12 cellular contexts compared by ENCODE assay signal in genomic region chr7:151725844-151726770, GRCh38.
DNase-seq lines count a peak whose midpoint lies in the region; ATAC-seq and TF ChIP-seq lines count a peak whose summit lies in the region.
"Had no signal": no experiment of that assay in that cellular context is flagged by ENCODE, and none has a peak within 500 bp of the region (broad histone marks: within the 10 kb centered on the region; RNA-seq: fewer than 3 reads in every experiment).

No MANE protein-coding gene starts in this region.

- H3K27me3 Mint-ChIP-seq in neural crest cell (ENCODE audit: low read depth): no peaks in the 10 kb centered on the region

- H3K4me3 ChIP-seq in MG63: no peak overlapping the region

- H3K36me3 ChIP-seq in MG63: no peaks in the 10 kb centered on the region
- H3K36me3 ChIP-seq: neutrophil had no signal

- DNase-seq in DMS79 (lab: John Stamatoyannopoulos, UW) (peak; percentile 35), NCI-H2107 treated with DMSO at 0.1 percent for 48 hours (lab: John Stamatoyannopoulos, UW; ENCODE audit: unreplicated experiment) (peak; percentile 79), astrocyte of the hippocampus (ENCODE audit: low read depth, low spot score) (peak; percentile 69), neural crest cell (ENCODE audit: low read depth, low spot score) (no peak), MG63 (no peak)
- no peak for DNase-seq in activated CD4-positive, CD25-positive, alpha-beta regulatory T cell treated with anti-CD3 and anti-CD28 coated beads, Interleukin-2, amount 50 U/mL, for 72 hours
- DNase-seq in stimulated activated CD4-positive, alpha-beta T cell treated with anti-CD3 and anti-CD28 coated beads, Interleukin-4, amount 100 ng/mL, for 1 hour: no peak
- DNase-seq: immature natural killer cell, NCI-H1092 treated with DMSO at 0.1 percent for 48 hours, SW 1271 had no signal

- no peak overlapping the region for H3K4me3 Mint-ChIP-seq in neural crest cell

- TF ChIP-seq CTCF in neural crest cell (conservative IDR thresholded peaks at IDR 0.05): no peak

- H3K4me1 Mint-ChIP-seq in neural crest cell: peaks cover 23% of the 10 kb centered on the region
- H3K4me1 Mint-ChIP-seq: immature natural killer cell had no signal

- no peaks in the 10 kb centered on the region for H3K9me3 ChIP-seq in MG63
- H3K9me3 ChIP-seq: neutrophil had no signal

- H3K36me3 Mint-ChIP-seq in neural crest cell (ENCODE audit: low read depth): no peaks in the 10 kb centered on the region
- H3K36me3 Mint-ChIP-seq: immature natural killer cell had no signal

- H3K27me3 ChIP-seq in MG63: no peaks in the 10 kb centered on the region
- H3K27me3 ChIP-seq: neutrophil had no signal

- no peaks in the 10 kb centered on the region for H3K9me3 Mint-ChIP-seq in neural crest cell
- H3K9me3 Mint-ChIP-seq: immature natural killer cell had no signal

- H3K27ac Mint-ChIP-seq in neural crest cell (ENCODE audit: unreplicated experiment): peak overlapping the region; percentile 41
- H3K27ac Mint-ChIP-seq: immature natural killer cell had no signal

- no peak for ATAC-seq in GM21619 (IDR thresholded peaks at IDR 0.05; ENCODE audit: unreplicated experiment)

Comparison
In these comparisons a context has a peak if more than half of its experiments do, and no peak if none do; other contexts are left out.
1. DNase-seq: peak in DMS79 (single experiment), NCI-H2107 treated with DMSO at 0.1 percent for 48 hours (single experiment) and astrocyte of the hippocampus (single experiment); none in neural crest cell (single experiment), MG63 (single experiment), activated CD4-positive, CD25-positive, alpha-beta regulatory T cell treated with anti-CD3 and anti-CD28 coated beads, Interleukin-2, amount 50 U/mL, for 72 hours (single experiment) and stimulated activated CD4-positive, alpha-beta T cell treated with anti-CD3 and anti-CD28 coated beads, Interleukin-4, amount 100 ng/mL, for 1 hour (single experiment).